13 cellular contexts compared by ENCODE assay signal in genomic region chr21:45254557-45254930, GRCh38.
A peak's percentile ranks its signal among the peaks of the same experiment; 100 is the strongest.
DNase-seq lines count a peak whose midpoint lies in the region; ATAC-seq and TF ChIP-seq lines count a peak whose summit lies in the region.
"Had no signal": no experiment of that assay in that cellular context is flagged by ENCODE, and none has a peak within 500 bp of the region (broad histone marks: within the 10 kb centered on the region; RNA-seq: fewer than 3 reads in every experiment).

No MANE protein-coding gene starts in this region.

- peak overlapping the region; percentile 53 to 62 for H3K4me3 Mint-ChIP-seq in effector memory CD8-positive, alpha-beta T cell
- H3K4me3 Mint-ChIP-seq in nephron progenitor cell = no peak overlapping the region
- H3K4me3 Mint-ChIP-seq: H9 had no signal

- H3K4me2 ChIP-seq in KMS-11 = peak overlapping the region; percentile 47; the same call in 1 of the 2 replicates
- peak overlapping the region; percentile 59; the same call in 1 of the 2 replicates for H3K4me2 ChIP-seq in OCI-LY1 (ENCODE audit: low read length)

- H3K36me3 Mint-ChIP-seq in effector memory CD8-positive, alpha-beta T cell (ENCODE audit: insufficient read depth) = no peaks in the 10 kb centered on the region
- peaks cover 14% of the 10 kb centered on the region for H3K36me3 Mint-ChIP-seq in nephron progenitor cell (ENCODE audit: low read depth)

- H3K36me3 ChIP-seq in KMS-11 (ENCODE audit: insufficient read depth) = no peaks in the 10 kb centered on the region
- H3K36me3 ChIP-seq in OCI-LY1 (ENCODE audit: insufficient read depth, low read length) = no peaks in the 10 kb centered on the region
- H3K36me3 ChIP-seq: BLaER1, SJSA1 had no signal

- TF ChIP-seq CTCF in KMS-11 (conservative IDR thresholded peaks at IDR 0.05; ENCODE audit: low read depth, low read length) (no peak), OCI-LY1 (IDR thresholded peaks at IDR 0.05; ENCODE audit: low read length) (no peak), nephron progenitor cell (IDR thresholded peaks at IDR 0.05) (no peak)

- no peaks in the 10 kb centered on the region for H3K4me1 ChIP-seq in KMS-11 (ENCODE audit: low read depth, poor library complexity, severe bottlenecking)
- H3K4me1 ChIP-seq in OCI-LY1 (ENCODE audit: insufficient read depth, low read length, severe bottlenecking) = peaks cover 14% of the 10 kb centered on the region

- H3K27me3 Mint-ChIP-seq in effector memory CD8-positive, alpha-beta T cell = peaks cover 9 to 13% of the 10 kb centered on the region in 2 donors
- H3K27me3 Mint-ChIP-seq in nephron progenitor cell (ENCODE audit: low read depth, poor library complexity) = peaks cover 6% of the 10 kb centered on the region

- DNase-seq in effector memory CD8-positive, alpha-beta T cell = no peak
- DNase-seq in nephron progenitor cell = no peak
- DNase-seq in pons (ENCODE audit: low spot score) = no peak
- DNase-seq: EL, Kasumi-1, NCI-H446 treated with DMSO at 0.1 percent for 48 hours had no signal

- H3K27ac ChIP-seq in KMS-11 = no peak overlapping the region
- H3K27ac ChIP-seq in OCI-LY1 (ENCODE audit: low read depth, low read length, poor library complexity, severe bottlenecking) = no peak overlapping the region
- H3K27ac ChIP-seq: BLaER1, SJSA1 had no signal

- no peak for ATAC-seq in effector memory CD8-positive, alpha-beta T cell (replicated peaks)
- ATAC-seq in GM19324 (IDR thresholded peaks at IDR 0.05; ENCODE audit: low FRiP score, unreplicated experiment) (no peak), GM19328 (IDR thresholded peaks at IDR 0.05; ENCODE audit: unreplicated experiment) (no peak)

- H3K79me2 ChIP-seq in KMS-11 (ENCODE audit: insufficient read depth, low read depth) = no peaks in the 10 kb centered on the region
- H3K79me2 ChIP-seq in OCI-LY1 (ENCODE audit: insufficient read depth, low read length) = no peaks in the 10 kb centered on the region

- H4K20me1 ChIP-seq in KMS-11 (ENCODE audit: insufficient read depth) = no peaks in the 10 kb centered on the region
- H4K20me1 ChIP-seq in OCI-LY1 (ENCODE audit: insufficient read depth, low read length) = no peaks in the 10 kb centered on the region
- H4K20me1 ChIP-seq: BLaER1 had no signal

- H3K9me3 ChIP-seq in OCI-LY1 (ENCODE audit: low read length) = no peaks in the 10 kb centered on the region
- H3K9me3 ChIP-seq: SJSA1 had no signal

- peak overlapping the region; percentile 60; the same call in 1 of the 2 replicates for H2AFZ ChIP-seq in KMS-11 (ENCODE audit: low read depth)
- H2AFZ ChIP-seq in OCI-LY1 (ENCODE audit: low read length) = no peak overlapping the region

- no peaks in the 10 kb centered on the region for H3F3A ChIP-seq in OCI-LY1 (ENCODE audit: insufficient read depth, low read length)

- no peaks in the 10 kb centered on the region for H3K9me2 ChIP-seq in OCI-LY1 (ENCODE audit: low read depth, low read length)

- H3K27me3 ChIP-seq in KMS-11 (ENCODE audit: insufficient read depth, low read depth) (no peaks in the 10 kb centered on the region; the same call in 1 of the 2 replicates), OCI-LY1 (ENCODE audit: insufficient read depth, low read length) (no peaks in the 10 kb centered on the region)
- H3K27me3 ChIP-seq: BLaER1 had no signal

- no peaks in the 10 kb centered on the region for H3K9me3 Mint-ChIP-seq in effector memory CD8-positive, alpha-beta T cell
- peaks cover 19% of the 10 kb centered on the region for H3K9me3 Mint-ChIP-seq in nephron progenitor cell

- H3K9ac ChIP-seq in KMS-11 = no peak overlapping the region
- H3K9ac ChIP-seq in OCI-LY1 (ENCODE audit: low read length) = no peak overlapping the region
- H3K9ac ChIP-seq: BLaER1 had no signal

- H3K4me1 Mint-ChIP-seq in effector memory CD8-positive, alpha-beta T cell (ENCODE audit: low read depth in 2 of 2) = peaks cover 17 to 19% of the 10 kb centered on the region in 2 donors
- peaks cover 41% of the 10 kb centered on the region for H3K4me1 Mint-ChIP-seq in nephron progenitor cell

- peak overlapping the region; percentile 2 to 62 for H3K27ac Mint-ChIP-seq in effector memory CD8-positive, alpha-beta T cell
- peak overlapping the region; percentile 81 for H3K27ac Mint-ChIP-seq in nephron progenitor cell
- H3K27ac Mint-ChIP-seq: H9 had no signal

- H3K4me3 ChIP-seq in KMS-11 (IDR thresholded peaks at IDR 0.05; ENCODE audit: insufficient read depth, low read depth, low read length) = no peak overlapping the region
- H3K4me3 ChIP-seq in OCI-LY1 (ENCODE audit: low read depth, low read length, poor library complexity, severe bottlenecking) = no peak overlapping the region
- H3K4me3 ChIP-seq: BLaER1, SJSA1 had no signal
